In genomic region chr3:193165431-193166120, GRCh38 we compare ENCODE assay signal across 29 cellular contexts.
"Had no signal": no experiment of that assay in that cellular context is flagged by ENCODE, and none has a peak within 500 bp of the region (broad histone marks: within the 10 kb centered on the region; RNA-seq: fewer than 3 reads in every experiment).

No MANE protein-coding gene starts in this region.

- H3K27ac ChIP-seq: adrenal gland, body of pancreas, colonic mucosa, epithelial cell of prostate, esophagus squamous epithelium, gastroesophageal sphincter had no signal

- H3K36me3 ChIP-seq: adrenal gland, colonic mucosa, esophagus squamous epithelium, gastroesophageal sphincter had no signal

- DNase-seq: activated CD4-positive, alpha-beta memory T cell treated with anti-CD3 and anti-CD28 coated beads for 36 hours; activated CD4-positive, alpha-beta T cell treated with anti-CD3 and anti-CD28 coated beads for 36 hours; activated CD4-positive, alpha-beta T cell treated with anti-CD3 and anti-CD28 coated beads, Interleukin-2, amount 10 ng/mL, durations not matched to agents 24 days and 14 days; activated CD4-positive, CD25-positive, alpha-beta regulatory T cell; activated CD4-positive, CD25-positive, alpha-beta regulatory T cell treated with anti-CD3 and anti-CD28 coated beads, Interleukin-2, amount 50 U/mL, for 72 hours; activated CD8-positive, alpha-beta memory T cell treated with anti-CD3 and anti-CD28 coated beads, Interleukin-2, amount 10 ng/mL, durations not matched to agents 7 days and 5 days; activated CD8-positive, alpha-beta memory T cell treated with anti-CD3 and anti-CD28 coated beads, Interleukin-2, amount 50 U/mL, for 4 hours; activated CD8-positive, alpha-beta T cell treated with anti-CD3 and anti-CD28 coated beads, Interleukin-2, amount 10 ng/mL, durations not matched to agents 7 days and 5 days; activated effector memory CD4-positive, alpha-beta T cell treated with anti-CD3 and anti-CD28 coated beads, Interleukin-2, amount 50 U/mL, for 16 hours; activated naive CD4-positive, alpha-beta T cell treated with anti-CD3 and anti-CD28 coated beads for 36 hours; activated naive CD8-positive, alpha-beta T cell treated with anti-CD3 and anti-CD28 coated beads for 36 hours; activated naive CD8-positive, alpha-beta T cell treated with anti-CD3 and anti-CD28 coated beads, Interleukin-2, amount 50 U/mL, for 24 hours; activated T-cell treated with anti-CD3 and anti-CD28 coated beads, Interleukin-2, amount 50 U/mL, for 1 hour; activated T-cell treated with anti-CD3 and anti-CD28 coated beads, Interleukin-2, amount 50 U/mL, for 48 hours; adrenal gland; amygdala; aorta; body of pancreas; central memory CD4-positive, alpha-beta T cell; cerebellar nuclear complex; colonic mucosa; effector CD8-positive, alpha-beta T cell; esophagus squamous epithelium; foreskin melanocyte; T-helper 1 cell; T-helper 17 cell; T1000 had no signal

- H3K4me3 ChIP-seq: adrenal gland, body of pancreas, colonic mucosa, esophagus squamous epithelium, gastroesophageal sphincter had no signal

- H3K4me1 ChIP-seq: adrenal gland, body of pancreas, colonic mucosa, esophagus squamous epithelium, gastroesophageal sphincter had no signal

- ATAC-seq: activated CD4-positive, alpha-beta T cell treated with anti-CD3 and anti-CD28 coated beads for 36 hours; activated CD8-positive, alpha-beta memory T cell treated with anti-CD3 and anti-CD28 coated beads, Interleukin-2, amount 10 ng/mL, durations not matched to agents 7 days and 5 days; activated CD8-positive, alpha-beta T cell treated with anti-CD3 and anti-CD28 coated beads, Interleukin-2, amount 10 ng/mL, durations not matched to agents 7 days and 5 days; activated naive CD8-positive, alpha-beta T cell treated with anti-CD3 and anti-CD28 coated beads, Interleukin-2, amount 50 U/mL, for 24 hours; body of pancreas; gastroesophageal sphincter; T-helper 17 cell had no signal

- H3K27me3 ChIP-seq: adrenal gland, body of pancreas, colonic mucosa had no signal

- H3K9me3 ChIP-seq: adrenal gland, body of pancreas, colonic mucosa, esophagus squamous epithelium, gastroesophageal sphincter had no signal
